9 cellular contexts compared by ENCODE assay signal in genomic region chr9:73152445-73152844, GRCh38. TPM values are rescaled to one million over a fixed set of nuclear protein-coding genes. Genes with fewer than 3 reads are reported as not detected.
DNase-seq lines count a peak whose midpoint lies in the region; ATAC-seq, FAIRE-seq and TF ChIP-seq lines count a peak whose summit lies in the region.
"Had no signal": no experiment of that assay in that cellular context is flagged by ENCODE, and none has a peak within 500 bp of the region (broad histone marks: within the 10 kb centered on the region; RNA-seq: fewer than 3 reads in every experiment).

No MANE protein-coding gene starts in this region.

- DNase-seq in CD8-positive, alpha-beta memory T cell = no peak
- DNase-seq in Peyer's patch (no peak), endothelial cell of umbilical vein (ENCODE audit: low read depth, low spot score) (peak; percentile 56)
- DNase-seq: midbrain had no signal

- peak overlapping the region; percentile 79 to 99 (median 96) for H3K27ac Mint-ChIP-seq in CD8-positive, alpha-beta memory T cell

- TF ChIP-seq POLR2A in Peyer's patch (IDR thresholded peaks at IDR 0.05) (no peak), endothelial cell of umbilical vein (IDR thresholded peaks at IDR 0.05; ENCODE audit: low read depth, low read length) (no peak)

- H3K27me3 ChIP-seq in CD8-positive, alpha-beta memory T cell (ENCODE audit: insufficient read depth, low read length, poor library complexity, severe bottlenecking) = no peaks in the 10 kb centered on the region
- H3K27me3 ChIP-seq in Peyer's patch (no peaks in the 10 kb centered on the region), endothelial cell of umbilical vein (ENCODE audit: control insufficient read depth in 2 of 2, insufficient read depth in 2 of 2, low read length in 2 of 2) (no peaks in the 10 kb centered on the region), neuron (ENCODE audit: insufficient read depth, low read length) (no peaks in the 10 kb centered on the region)

- H3K36me3 ChIP-seq in CD8-positive, alpha-beta memory T cell (ENCODE audit: insufficient read depth, low read length) = no peaks in the 10 kb centered on the region
- H3K36me3 ChIP-seq in Peyer's patch = no peaks in the 10 kb centered on the region
- H3K36me3 ChIP-seq in endothelial cell of umbilical vein (ENCODE audit: control insufficient read depth in 2 of 2, extremely low read depth in 1 of 2, insufficient read depth in 2 of 2, low read length in 2 of 2) = peaks cover 0 to 7% of the 10 kb centered on the region in 2 experiments
- no peaks in the 10 kb centered on the region for H3K36me3 ChIP-seq in neuron (ENCODE audit: insufficient read depth, low read length)

- peaks cover 64 to 77% (median 75%) of the 10 kb centered on the region in 3 donors for H3K4me1 Mint-ChIP-seq in CD8-positive, alpha-beta memory T cell

- no peaks in the 10 kb centered on the region for H3K9me1 ChIP-seq in endothelial cell of umbilical vein (replicated peaks; ENCODE audit: control insufficient read depth, extremely low read depth, insufficient read depth, low read length)

- intact Hi-C loops in endothelial cell of umbilical vein (cut with micrococcal nuclease) = loop anchor here (2.0 to 10.0 kb wide), 2 partner anchors 156 to 788 kb away; partner anchors contain the start of gene ZFAND5

- POLR2A ChIA-PET in CD8-positive, alpha-beta memory T cell (lab: Charles Lee) = interaction anchor here (1.0 to 1.6 kb wide), 4 partner anchors 9 to 788 kb away, joined by 3 to 28 read pairs (median 4); partner anchors contain the start of gene ZFAND5
- POLR2A ChIA-PET in endothelial cell of umbilical vein (lab: Charles Lee) = interaction anchor here (0.9 to 1.5 kb wide), 5 partner anchors 11 to 203 kb away, joined by 3 to 4 read pairs (median 3); no protein-coding TSS in a partner anchor

- no TSS peak for BruUV-seq in endothelial cell of umbilical vein (replicated peaks; lab: Mats Ljungman, UMichigan)

- H3K4me3 Mint-ChIP-seq in CD8-positive, alpha-beta memory T cell = peak overlapping the region; percentile 92 to 99 (median 93)

- FAIRE-seq in endothelial cell of umbilical vein (lab: Jason Lieb, UNC) = no peak

- dilution Hi-C loops in endothelial cell of umbilical vein (cut with MboI; ENCODE audit: extremely low pct_ligation_motif_present, low sequenced_read_pairs) = no loop called here

- H3K36me3 Mint-ChIP-seq in CD8-positive, alpha-beta memory T cell = peaks cover 3 to 41% (median 5%) of the 10 kb centered on the region in 3 donors

- H3K79me2 ChIP-seq in endothelial cell of umbilical vein (ENCODE audit: control insufficient read depth, insufficient read depth, low read length) = peaks cover 62% of the 10 kb centered on the region

- peak overlapping the region; percentile 76 for H3K4me2 ChIP-seq in endothelial cell of umbilical vein (ENCODE audit: insufficient read depth, low read length)

- ATAC-seq in HG03108 (IDR thresholded peaks at IDR 0.05; ENCODE audit: unreplicated experiment) (no peak), HG02970 (IDR thresholded peaks at IDR 0.05; ENCODE audit: low FRiP score, unreplicated experiment) (no peak), GM21381 (IDR thresholded peaks at IDR 0.05; ENCODE audit: unreplicated experiment) (no peak), HG03378 (IDR thresholded peaks at IDR 0.05; ENCODE audit: unreplicated experiment) (no peak)

- peak overlapping the region; percentile 93 for H3K27ac ChIP-seq in CD8-positive, alpha-beta memory T cell (ENCODE audit: low read depth, low read length)
- H3K27ac ChIP-seq in Peyer's patch (peak overlapping the region; percentile 49 to 81 (median 71)), endothelial cell of umbilical vein (ENCODE audit: insufficient read depth, low read depth, low read length) (peak overlapping the region; percentile 77)

- no peaks in the 10 kb centered on the region for H3K27me3 Mint-ChIP-seq in CD8-positive, alpha-beta memory T cell

- H3K9ac ChIP-seq in endothelial cell of umbilical vein (replicated peaks; ENCODE audit: extremely low read depth, insufficient read depth, low read length) = peak overlapping the region; percentile 99

- H4K20me1 ChIP-seq in endothelial cell of umbilical vein (replicated peaks; ENCODE audit: control insufficient read depth, extremely low read depth, insufficient read depth, low read length) = peaks cover 11% of the 10 kb centered on the region

- H3K9me3 Mint-ChIP-seq in CD8-positive, alpha-beta memory T cell = no peaks in the 10 kb centered on the region

- peaks cover 63% of the 10 kb centered on the region for H3K4me1 ChIP-seq in CD8-positive, alpha-beta memory T cell (ENCODE audit: insufficient read depth, low read length)
- H3K4me1 ChIP-seq in Peyer's patch = peaks cover 0 to 13% (median 5%) of the 10 kb centered on the region in 4 donors
- peaks cover 67% of the 10 kb centered on the region for H3K4me1 ChIP-seq in endothelial cell of umbilical vein (ENCODE audit: control insufficient read depth, extremely low read depth, insufficient read depth, low read length)
- H3K4me1 ChIP-seq in neuron (ENCODE audit: insufficient read depth, low read length) = peaks cover 23% of the 10 kb centered on the region

- H2AFZ ChIP-seq in endothelial cell of umbilical vein (ENCODE audit: low read depth, low read length) (no peak overlapping the region), neuron (ENCODE audit: low read depth, low read length) (no peak overlapping the region)

- no peak for TF ChIP-seq CTCF in Peyer's patch (IDR thresholded peaks at IDR 0.05)
- TF ChIP-seq CTCF in endothelial cell of umbilical vein (IDR thresholded peaks at IDR 0.05; ENCODE audit: extremely low read depth in 1 of 2, insufficient read depth in 1 of 2, low read depth in 1 of 2, low read length in 2 of 2) = no peak

- CTCF ChIA-PET in CD8-positive, alpha-beta memory T cell (lab: Charles Lee) = interaction anchor here (1.1 to 1.7 kb wide), 4 partner anchors 13 to 45 kb away, joined by 3 to 13 read pairs (median 4); no protein-coding TSS in a partner anchor
- CTCF ChIA-PET in endothelial cell of umbilical vein (lab: Charles Lee) = interaction anchor here (1.1 to 3.3 kb wide), 6 partner anchors 8 to 281 kb away, joined by 4 to 35 read pairs (median 4); no protein-coding TSS in a partner anchor

- H3K4me3 ChIP-seq in CD8-positive, alpha-beta memory T cell (ENCODE audit: low read length) = peak overlapping the region; percentile 79
- H3K4me3 ChIP-seq in Peyer's patch (peak overlapping the region in 3 of 4 donors; percentile 18 to 48 (median 40)), endothelial cell of umbilical vein (replicated peaks in 1 of 3; ENCODE audit: insufficient read depth in 1 of 3, low read depth in 1 of 3, low read length in 3 of 3) (peak overlapping the region; percentile 60 to 98 (median 68)), neuron (ENCODE audit: low read length) (peak overlapping the region; percentile 2)

- no peaks in the 10 kb centered on the region for H3K9me3 ChIP-seq in CD8-positive, alpha-beta memory T cell (ENCODE audit: low read length)
- no peaks in the 10 kb centered on the region for H3K9me3 ChIP-seq in Peyer's patch
- no peaks in the 10 kb centered on the region for H3K9me3 ChIP-seq in endothelial cell of umbilical vein (replicated peaks; ENCODE audit: control insufficient read depth, insufficient read depth, low read length)
- no peaks in the 10 kb centered on the region for H3K9me3 ChIP-seq in neuron (ENCODE audit: low read length)

TF ChIP-seq in endothelial cell of umbilical vein, 7 proteins besides CTCF, POLR2A, EP300 and RAD21:
- TF ChIP-seq MYC (IDR thresholded peaks at IDR 0.05; ENCODE audit: low read depth, low read length) = no peak
- no peak for TF ChIP-seq POLR2AphosphoS5 (IDR thresholded peaks at IDR 0.05; ENCODE audit: insufficient read depth, low read depth, low read length)
- TF ChIP-seq FOS (IDR thresholded peaks at IDR 0.05; ENCODE audit: borderline replicate concordance, insufficient read depth, low read length) = no peak
- no peak for TF ChIP-seq JUN (IDR thresholded peaks at IDR 0.05; ENCODE audit: borderline replicate concordance, insufficient read depth, insufficient read length, low read depth)
- TF ChIP-seq MAX (IDR thresholded peaks at IDR 0.05; ENCODE audit: insufficient read depth, insufficient read length) = no peak
- TF ChIP-seq EZH2 (IDR thresholded peaks at IDR 0.05; ENCODE audit: borderline replicate concordance, low read depth, low read length, severe bottlenecking) = no peak
- TF ChIP-seq GATA2 (IDR thresholded peaks at IDR 0.05; ENCODE audit: insufficient read depth, insufficient read length, low read depth, low read length) = no peak

RNA-seq across cellular contexts. Expression of gene ANXA1, which starts 0.8 kb away (rescaled TPM):
- total RNA-seq in CD8-positive, alpha-beta memory T cell = 10 to 100 TPM; 87.7 to 93.2 TPM
- 517 TPM for polyA plus RNA-seq in CD8-positive, alpha-beta memory T cell
- total RNA-seq in Peyer's patch (100 to 1,000 TPM in 1 of 4 donors, 10 to 100 TPM in 3; 13.5 to 223 (median 40.3) TPM), endothelial cell of umbilical vein (525 and 578 TPM in 2 replicates)
- 313 and 403 TPM in 2 replicates for polyA plus RNA-seq in endothelial cell of umbilical vein
- 739 and 850 TPM in 2 replicates for polyA plus RNA-seq in endothelial cell of umbilical vein (2011; cell fraction: cytosol; rRNA removed)
- polyA plus RNA-seq in endothelial cell of umbilical vein (2011; cell fraction: nucleus; rRNA removed) = 853 and 889 TPM in 2 replicates
- polyA plus RNA-seq in endothelial cell of umbilical vein (2012) = 651 and 824 TPM in 2 replicates
- 346 and 389 TPM in 2 replicates for polyA minus RNA-seq in endothelial cell of umbilical vein
- 99.6 TPM for polyA minus RNA-seq in endothelial cell of umbilical vein (2011; cell fraction: cytosol; rRNA and poly(A)+ RNA removed)
- polyA minus RNA-seq in endothelial cell of umbilical vein (2011; cell fraction: nucleus; rRNA and poly(A)+ RNA removed) = 497 and 541 TPM in 2 replicates

Comparison
In these comparisons a context has a peak if more than half of its experiments do, and no peak if none do; other contexts are left out.
1. H3K4me3 ChIP-seq: peak in every context shown above with its lines; median percentile 79 in CD8-positive, alpha-beta memory T cell; 68 in endothelial cell of umbilical vein; 40 in Peyer's patch; 2 in neuron.